23 cellular contexts compared by ENCODE assay signal in genomic region chr7:104816537-104816936, GRCh38.
"Had no signal": no experiment of that assay in that cellular context is flagged by ENCODE, and none has a peak within 500 bp of the region (broad histone marks: within the 10 kb centered on the region; RNA-seq: fewer than 3 reads in every experiment).

No MANE protein-coding gene starts in this region.

- DNase-seq: IMR-90, Karpas-422, KG1, MV-4-11, NCI-H1048, NCI-H1105, NCI-H1417, NCI-H1436 treated with DMSO at 0.1 percent for 48 hours, NCI-H1694, NCI-H187 treated with DMSO at 0.1 percent for 48 hours, NCI-H2029 treated with DMSO at 0.1 percent for 48 hours, NCI-H2171 treated with DMSO at 0.1 percent for 48 hours, NCI-H345, NCI-H446 treated with DMSO at 0.1 percent for 48 hours, NCI-H510A treated with DMSO at 0.1 percent for 48 hours, NCI-H526, NCI-H748 treated with DMSO at 0.1 percent for 48 hours, PC-3, SHP77, SK-N-SH, SW 1271, T-cell had no signal

- H3K4me2 ChIP-seq: SK-N-SH had no signal

- H3K9ac ChIP-seq: SK-N-SH had no signal

- FAIRE-seq: HepG2 had no signal

- H3K9me3 ChIP-seq: SK-N-SH had no signal
